In the genomic region with DNA sequence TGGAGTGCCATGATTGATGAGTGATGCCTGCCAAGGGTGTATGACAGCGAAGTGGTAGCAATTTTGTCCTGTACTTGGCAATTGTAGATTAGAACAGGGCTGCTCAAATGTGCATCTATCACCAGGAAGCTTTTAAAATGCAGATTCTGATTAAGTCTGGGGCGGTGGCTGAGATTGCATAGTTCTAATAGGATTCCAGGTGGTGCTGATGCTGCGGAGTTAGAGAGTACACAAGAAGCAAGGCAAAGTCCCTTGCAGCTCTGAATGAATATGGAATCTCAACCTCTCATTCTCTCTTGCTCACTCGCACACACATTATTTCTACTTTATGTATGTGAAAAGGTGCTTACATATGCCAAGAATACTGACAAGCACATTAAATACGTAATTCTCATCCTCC, we compare ENCODE assay signal across 5 cellular contexts.
"Had no signal": no experiment of that assay in that cellular context is flagged by ENCODE, and none has a peak within 500 bp of the region (broad histone marks: within the 10 kb centered on the region; RNA-seq: fewer than 3 reads in every experiment).

No MANE protein-coding gene starts in this region.

- H2AFZ ChIP-seq: GM23338 had no signal

- DNase-seq: H9, HCEC 1CT had no signal

- H3K4me2 ChIP-seq: GM23338 had no signal

- H3K4me3 ChIP-seq: GM23338, K562 had no signal

- ATAC-seq: GM23338, HepG2, K562 had no signal
